ENCODE assay signal across 9 cellular contexts in the genomic region with DNA sequence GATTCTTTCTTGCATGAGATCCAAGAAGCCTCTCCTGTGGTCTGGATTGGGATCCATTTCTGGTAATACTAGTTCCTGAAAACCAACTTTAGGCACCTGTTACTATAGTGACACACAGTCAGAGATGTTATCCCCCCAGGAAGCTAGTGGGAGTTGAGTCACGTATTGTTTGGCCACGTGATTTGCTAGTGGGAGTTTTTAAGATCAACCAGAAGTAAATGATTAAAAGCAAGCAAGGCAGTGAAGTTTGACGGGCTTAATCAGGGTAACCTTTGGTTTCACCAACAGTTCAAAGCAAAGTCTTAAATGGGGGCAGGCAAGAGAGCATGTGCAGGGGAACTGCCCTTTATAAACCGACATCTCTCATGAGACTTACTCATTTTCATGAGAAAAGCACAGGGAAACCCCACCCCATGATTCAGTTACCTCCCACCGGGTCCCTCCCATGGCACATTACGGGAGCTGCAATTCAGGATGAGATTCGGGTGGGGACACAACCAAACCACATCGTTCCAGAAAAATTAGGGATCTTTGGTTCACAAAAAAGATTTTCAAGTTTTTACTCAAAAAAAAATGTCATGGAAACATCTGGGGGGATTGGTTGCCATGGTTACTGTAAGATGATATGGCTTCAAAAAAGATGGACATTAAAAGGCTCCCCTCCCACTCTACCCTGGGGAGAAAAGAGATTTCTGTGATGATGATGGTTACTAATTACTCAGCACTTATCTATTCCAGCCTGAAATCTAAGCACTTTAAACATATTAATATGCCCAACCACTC.
DNase-seq lines count a peak whose midpoint lies in the region; ATAC-seq lines count a peak whose summit lies in the region.
"Had no signal": no experiment of that assay in that cellular context is flagged by ENCODE, and none has a peak within 500 bp of the region (broad histone marks: within the 10 kb centered on the region; RNA-seq: fewer than 3 reads in every experiment).

No MANE protein-coding gene starts in this region.

- DNase-seq in ACHN: peak; percentile 96
- DNase-seq in activated naive CD8-positive, alpha-beta T cell treated with anti-CD3 and anti-CD28 coated beads, Interleukin-2, amount 50 U/mL, for 24 hours: no peak
- no peak for DNase-seq in effector CD4-positive, alpha-beta T cell
- DNase-seq in NCI-H226: no peak
- DNase-seq in SHP77 treated with DMSO at 0.1 percent for 48 hours (lab: John Stamatoyannopoulos, UW): no peak
- DNase-seq: CD4-positive, CD25-positive, alpha-beta regulatory T cell had no signal

- no peaks in the 10 kb centered on the region for H3K36me3 Mint-ChIP-seq in activated naive CD8-positive, alpha-beta T cell treated with anti-CD3 and anti-CD28 coated beads, Interleukin-2, amount 50 U/mL, for 24 hours (ENCODE audit: low read depth)
- H3K36me3 Mint-ChIP-seq: CD4-positive, CD25-positive, alpha-beta regulatory T cell had no signal

- peaks cover 2% of the 10 kb centered on the region for H3K4me1 Mint-ChIP-seq in activated naive CD8-positive, alpha-beta T cell treated with anti-CD3 and anti-CD28 coated beads, Interleukin-2, amount 50 U/mL, for 24 hours
- H3K4me1 Mint-ChIP-seq: CD4-positive, CD25-positive, alpha-beta regulatory T cell had no signal

- ATAC-seq in GM18873 (IDR thresholded peaks at IDR 0.05; ENCODE audit: low FRiP score, unreplicated experiment) (peak; percentile 48), HG03060 (IDR thresholded peaks at IDR 0.05; ENCODE audit: low read depth, unreplicated experiment) (peak; percentile 80), HG03025 (IDR thresholded peaks at IDR 0.05; ENCODE audit: low FRiP score, unreplicated experiment) (no peak)
- ATAC-seq in activated naive CD8-positive, alpha-beta T cell treated with anti-CD3 and anti-CD28 coated beads, Interleukin-2, amount 50 U/mL, for 24 hours: peak; percentile 59

- H3K4me3 Mint-ChIP-seq in activated naive CD8-positive, alpha-beta T cell treated with anti-CD3 and anti-CD28 coated beads, Interleukin-2, amount 50 U/mL, for 24 hours: no peak overlapping the region
- H3K4me3 Mint-ChIP-seq: CD4-positive, CD25-positive, alpha-beta regulatory T cell had no signal

- in situ Hi-C loops in ACHN (cut with HindIII; ENCODE audit: low pct_ligation_motif_present, low pct_unique_long_range_greater_than_20kb, low sequenced_read_pairs): no loop called here

- H3K27ac Mint-ChIP-seq in activated naive CD8-positive, alpha-beta T cell treated with anti-CD3 and anti-CD28 coated beads, Interleukin-2, amount 50 U/mL, for 24 hours: no peak overlapping the region
- H3K27ac Mint-ChIP-seq: CD4-positive, CD25-positive, alpha-beta regulatory T cell had no signal

- peaks cover 10% of the 10 kb centered on the region for H3K9me3 Mint-ChIP-seq in activated naive CD8-positive, alpha-beta T cell treated with anti-CD3 and anti-CD28 coated beads, Interleukin-2, amount 50 U/mL, for 24 hours

- no peaks in the 10 kb centered on the region for H3K27me3 Mint-ChIP-seq in activated naive CD8-positive, alpha-beta T cell treated with anti-CD3 and anti-CD28 coated beads, Interleukin-2, amount 50 U/mL, for 24 hours
- H3K27me3 Mint-ChIP-seq: CD4-positive, CD25-positive, alpha-beta regulatory T cell had no signal
